Comparison of ENCODE assay signal across 8 cellular contexts in genomic region chr17:74457146-74457819, GRCh38. TPM values are rescaled to one million over a fixed set of nuclear protein-coding genes. Genes with fewer than 3 reads are reported as not detected.
A peak's percentile ranks its signal among the peaks of the same experiment; 100 is the strongest.
DNase-seq lines count a peak whose midpoint lies in the region; ATAC-seq, FAIRE-seq and TF ChIP-seq lines count a peak whose summit lies in the region.

No MANE protein-coding gene starts in this region.

- no peak overlapping the region for H4K91ac ChIP-seq in IMR-90 (ENCODE audit: insufficient read depth, low read depth, low read length)

- H3K27ac Mint-ChIP-seq in type B pancreatic cell = peak overlapping the region; percentile 61

- peak; percentile 84 for TF ChIP-seq CTCF in IMR-90 (conservative IDR thresholded peaks at IDR 0.05; ENCODE audit: low read depth, low read length)
- peak; percentile 83 to 92 (median 88) for TF ChIP-seq CTCF in pancreas (IDR thresholded peaks at IDR 0.05)
- TF ChIP-seq CTCF in type B pancreatic cell (conservative IDR thresholded peaks at IDR 0.05) = peak; percentile 99

- H3K4me1 ChIP-seq in IMR-90 (ENCODE audit: control insufficient read depth, insufficient read depth, low read length) = no peaks in the 10 kb centered on the region
- peaks cover 13 to 25% (median 17%) of the 10 kb centered on the region in 3 donors for H3K4me1 ChIP-seq in pancreas

- no peak overlapping the region for H3K14ac ChIP-seq in IMR-90 (replicated peaks; ENCODE audit: low read depth, low read length)

- no peak overlapping the region for H4K5ac ChIP-seq in IMR-90 (ENCODE audit: low read depth, low read length)

- H3K4me1 Mint-ChIP-seq in type B pancreatic cell (ENCODE audit: unreplicated experiment) = peaks cover 24% of the 10 kb centered on the region

- H3K27me3 ChIP-seq in IMR-90 (ENCODE audit: control insufficient read depth, insufficient read depth, low read length) = no peaks in the 10 kb centered on the region; the same call in 1 of the 2 replicates
- H3K27me3 ChIP-seq in pancreas = no peaks in the 10 kb centered on the region

- H3K18ac ChIP-seq in IMR-90 (ENCODE audit: low read depth, low read length) = no peak overlapping the region

- in situ Hi-C loops in IMR-90 (cut with MboI; ENCODE audit: low sequenced_read_pairs) = no loop called here

- H3K9ac ChIP-seq in IMR-90 (ENCODE audit: low read depth, low read length) = no peak overlapping the region

- FAIRE-seq in pancreas (lab: Jason Lieb, UNC) = no peak

- no peak overlapping the region for H3K27ac ChIP-seq in IMR-90 (ENCODE audit: insufficient read depth, low read length)
- no peak overlapping the region for H3K27ac ChIP-seq in pancreas

- peak overlapping the region; percentile 62 for H3K4me3 Mint-ChIP-seq in type B pancreatic cell

- CTCF ChIA-PET in IMR-90 (lab: Yijun Ruan, JAX) = interaction anchor here (0.6 to 1.7 kb wide), 6 partner anchors 9 to 258 kb away, joined by 3 to 7 read pairs (median 4); no protein-coding TSS in a partner anchor

- no peak overlapping the region for H2BK15ac ChIP-seq in IMR-90 (ENCODE audit: low read depth, low read length)

- no peak overlapping the region for H2AK5ac ChIP-seq in IMR-90 (ENCODE audit: low read depth, low read length)

- H3K36me3 ChIP-seq in IMR-90 (ENCODE audit: control insufficient read depth, insufficient read depth, low read length) = no peaks in the 10 kb centered on the region
- H3K36me3 ChIP-seq in pancreas = no peaks in the 10 kb centered on the region

- no peak overlapping the region for H3K56ac ChIP-seq in IMR-90 (ENCODE audit: extremely low read depth, insufficient read depth, low read length)

- H3K4me3 ChIP-seq in IMR-90 (ENCODE audit: insufficient read depth, low read depth, low read length) (no peak overlapping the region), pancreas (no peak overlapping the region)

- dilution Hi-C loops in IMR-90 (cut with HindIII; ENCODE audit: low sequenced_read_pairs, unreplicated experiment) = no loop called here

- no peak overlapping the region for H2BK5ac ChIP-seq in IMR-90 (ENCODE audit: low read depth, low read length, poor library complexity, severe bottlenecking)

- intact Hi-C loops in IMR-90 (cut with micrococcal nuclease) = loop anchor here (1.0 kb wide), 2 partner anchors 78 to 247 kb away; no protein-coding TSS in a partner anchor
- intact Hi-C loops in pancreas (cut with DNase I) = loop anchor here in 2 of 3 donors (2.0 kb wide), 2 partner anchors 76 to 78 kb away; no protein-coding TSS in a partner anchor

- no TSS peak for BruUV-seq in IMR-90 (replicated peaks; lab: Mats Ljungman, UMichigan)

- WGBS in IMR-90 (ENCODE audit: extremely low coverage in 2 of 2, insufficient read length in 1 of 2), 2 experiments = 4% methylated on average over 8 of the region's 18 CpGs; no CpG with 5 or more reads in 1 of the 2 experiments
- 21 to 22% methylated on average over 18 of the region's 18 CpGs for WGBS in pancreas, 2 donors

- H3K27me3 Mint-ChIP-seq in type B pancreatic cell = peaks cover 30% of the 10 kb centered on the region

- TF ChIP-seq RAD21 in IMR-90 (IDR thresholded peaks at IDR 0.05; ENCODE audit: low read length) = peak; percentile 89

- H2AK9ac ChIP-seq in IMR-90 (replicated peaks; ENCODE audit: low read depth, low read length, poor library complexity) = peak overlapping the region; percentile 9

- no peaks in the 10 kb centered on the region for H3K9me1 ChIP-seq in IMR-90 (ENCODE audit: insufficient read depth, low read length)

- no peak for TF ChIP-seq POLR2A in IMR-90 (IDR thresholded peaks at IDR 0.05; ENCODE audit: low read depth, low read length)

- H3K9me3 ChIP-seq in IMR-90 (ENCODE audit: control insufficient read depth, insufficient read depth, low read length) = no peaks in the 10 kb centered on the region
- no peaks in the 10 kb centered on the region for H3K9me3 ChIP-seq in pancreas

- no peaks in the 10 kb centered on the region for H3K79me1 ChIP-seq in IMR-90 (ENCODE audit: low read depth in 1 of 2, low read length in 2 of 2)

- no peak overlapping the region for H4K8ac ChIP-seq in IMR-90 (ENCODE audit: low read depth in 2 of 2, low read length in 2 of 2)

- H3K4ac ChIP-seq in IMR-90 (ENCODE audit: low read depth, low read length) = no peak overlapping the region

- POLR2A ChIA-PET in IMR-90 (lab: Charles Lee; ENCODE audit: unreplicated experiment) = no interaction called here

- H2BK20ac ChIP-seq in IMR-90 (ENCODE audit: low read depth, low read length) = no peak overlapping the region

- peak; percentile 89 for DNase-seq in D341Med (ENCODE audit: low spot score)
- DNase-seq in IMR-90 = peak; percentile 30
- DNase-seq in SHP77 (lab: John Stamatoyannopoulos, UW) = peak; percentile 57 to 71
- DNase-seq in activated gamma-delta T cell (lab: John Stamatoyannopoulos, UW) = peak; percentile 48
- peak; percentile 27 for DNase-seq in foreskin melanocyte
- peak; percentile 51 to 91 (median 81) for DNase-seq in pancreas
- DNase-seq in type B pancreatic cell (ENCODE audit: extremely low spot score, unreplicated experiment) = no peak

- no peak overlapping the region for H2AFZ ChIP-seq in IMR-90 (replicated peaks; ENCODE audit: low read length, poor library complexity)

- H2BK120ac ChIP-seq in IMR-90 (ENCODE audit: low read depth, low read length) = no peak overlapping the region

- no peaks in the 10 kb centered on the region for H4K20me1 ChIP-seq in IMR-90 (ENCODE audit: insufficient read depth, low read length)

- peak; percentile 56; the same call in 1 of the 2 replicates for ATAC-seq in IMR-90 (ENCODE audit: low read depth)
- ATAC-seq in pancreas = peak in 3 of 4 donors; percentile 29 to 47 (median 31)
- no peak for ATAC-seq in GM21367 (IDR thresholded peaks at IDR 0.05; ENCODE audit: unreplicated experiment)

- no peak overlapping the region for H3K23ac ChIP-seq in IMR-90 (ENCODE audit: low read depth, low read length)

- H3K36me3 Mint-ChIP-seq in type B pancreatic cell = no peaks in the 10 kb centered on the region

- H3K9me3 Mint-ChIP-seq in type B pancreatic cell = no peaks in the 10 kb centered on the region

- H3K4me2 ChIP-seq in IMR-90 (ENCODE audit: low read depth, low read length) = no peak overlapping the region

TF ChIP-seq in IMR-90, 13 proteins besides CTCF, POLR2A, EP300 and RAD21:
- TF ChIP-seq CEBPB (IDR thresholded peaks at IDR 0.05; ENCODE audit: low read depth, low read length) (no peak), SMC3 (IDR thresholded peaks at IDR 0.05; ENCODE audit: low read depth, low read length) (peak; percentile 86), RCOR1 (IDR thresholded peaks at IDR 0.05; ENCODE audit: insufficient replicate concordance, low read length) (no peak)

RNA-seq across cellular contexts. Expression of gene CD300A, which starts 9.2 kb away (rescaled TPM):
- not detected in 2 replicates for total RNA-seq in IMR-90 (2012; rRNA removed)
- not detected in 2 replicates for polyA plus RNA-seq in IMR-90 (2012; rRNA removed)
- not detected in 2 replicates for polyA plus RNA-seq in IMR-90 (2012; cell fraction: cytosol; rRNA removed)
- not detected in 2 replicates for polyA plus RNA-seq in IMR-90 (2012; cell fraction: nucleus; rRNA removed; ENCODE audit: low replicate concordance)
- total RNA-seq in pancreas = 1 to 10 TPM in 3 of 6 donors, under 1 TPM in 3; 0.37 to 5.1 (median 0.92) TPM
- 1 to 10 TPM; 1.3 to 2.0 TPM for polyA plus RNA-seq in pancreas
- 0.43 TPM in 1 of 2 replicates, not detected in the other for total RNA-seq in type B pancreatic cell (ENCODE audit: low replicate concordance)

RNA-seq across cellular contexts. Expression of gene GPRC5C, which starts 25.4 kb away (rescaled TPM):
- total RNA-seq in IMR-90 (2012; rRNA removed) (not detected in 2 replicates), pancreas (100 to 1,000 TPM in 1 of 6 donors, 10 to 100 TPM in 5; 38.2 to 106 (median 49.9) TPM), type B pancreatic cell (ENCODE audit: low replicate concordance) (52.0 and 64.3 TPM in 2 replicates)
- polyA plus RNA-seq in IMR-90 (2012; rRNA removed) (not detected in 2 replicates), pancreas (10 to 100 TPM; 40.4 to 68.0 TPM)
- polyA plus RNA-seq in IMR-90 (2012; cell fraction: cytosol; rRNA removed) = 0.03 and 0.17 TPM in 2 replicates
- polyA plus RNA-seq in IMR-90 (2012; cell fraction: nucleus; rRNA removed; ENCODE audit: low replicate concordance) = not detected in 2 replicates

Comparison
In these comparisons a context has a peak if more than half of its experiments do, and no peak if none do; other contexts are left out.
1. RNA of gene GPRC5C, which starts 25.4 kb away (total RNA-seq): 52.0 to 64.3 TPM in type B pancreatic cell and 38.2 to 106 TPM in pancreas; not detected in IMR-90; every median in the first group is over 10 times any median in the second.
2. Peak in every context shown above with its lines, with median percentiles within 50 percentile points of each other: CTCF ChIP-seq.